In the genomic region with DNA sequence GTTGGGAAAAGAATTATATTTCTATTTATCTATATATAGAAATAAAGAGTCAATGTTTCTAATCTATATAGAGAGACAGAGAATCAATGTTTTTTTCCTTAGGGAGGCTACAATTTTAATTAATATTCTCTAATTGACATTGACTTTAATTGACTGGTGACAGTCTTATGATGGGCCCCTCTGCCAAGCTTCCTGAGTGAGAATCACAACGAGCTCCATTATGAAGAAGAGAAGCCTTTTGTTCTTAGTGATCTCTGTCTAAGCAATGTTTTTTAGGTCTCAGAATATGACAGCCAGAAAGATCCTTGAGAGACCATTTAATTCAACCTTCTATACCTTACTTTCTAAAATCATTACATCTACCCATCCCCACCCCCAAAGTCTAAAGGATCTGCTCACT, we compare ENCODE assay signal across 24 cellular contexts.
"Had no signal": no experiment of that assay in that cellular context is flagged by ENCODE, and none has a peak within 500 bp of the region (broad histone marks: within the 10 kb centered on the region; RNA-seq: fewer than 3 reads in every experiment).

No MANE protein-coding gene starts in this region.

- DNase-seq: cerebellar nuclear complex; cortex of kidney; effector CD8-positive, alpha-beta T cell; endodermal cell; foreskin fibroblast; gastrocnemius medialis; heart left ventricle; left cardiac atrium; left lung; mesendoderm; midbrain; naive thymus-derived CD4-positive, alpha-beta T cell; posterior cingulate gyrus; psoas muscle; right cardiac atrium; sigmoid colon; stimulated activated CD4-positive, alpha-beta T cell treated with anti-CD3 and anti-CD28 coated beads, Interleukin-4, amount 100 ng/mL, for 4 hours; stimulated activated naive CD8-positive, alpha-beta T cell treated with anti-CD3 and anti-CD28 coated beads, Interleukin-15, Interleukin-2, amounts not matched to agents 100 U/mL and 50 U/mL, for 24 hours; thyroid gland; trophoblast cell had no signal

- H3K4me3 ChIP-seq: gastrocnemius medialis, heart left ventricle, hepatocyte, left lung, neural progenitor cell, psoas muscle, sigmoid colon, suprapubic skin, thyroid gland had no signal

- H3K27me3 ChIP-seq: gastrocnemius medialis, heart left ventricle, hepatocyte, left lung, neural progenitor cell, sigmoid colon, suprapubic skin, thyroid gland had no signal

- H3K27ac ChIP-seq: epithelial cell of prostate, gastrocnemius medialis, heart left ventricle, hepatocyte, left lung, neural progenitor cell, psoas muscle, sigmoid colon, suprapubic skin, thyroid gland had no signal

- H3K4me1 ChIP-seq: left lung, suprapubic skin, thyroid gland had no signal

- H3K36me3 ChIP-seq: gastrocnemius medialis, heart left ventricle, left lung, neural progenitor cell, sigmoid colon, suprapubic skin, thyroid gland had no signal

- H3K9me3 ChIP-seq: gastrocnemius medialis, heart left ventricle, left lung, psoas muscle, sigmoid colon, suprapubic skin, thyroid gland had no signal
